Comparison of ENCODE assay signal across 13 cellular contexts in the genomic region with DNA sequence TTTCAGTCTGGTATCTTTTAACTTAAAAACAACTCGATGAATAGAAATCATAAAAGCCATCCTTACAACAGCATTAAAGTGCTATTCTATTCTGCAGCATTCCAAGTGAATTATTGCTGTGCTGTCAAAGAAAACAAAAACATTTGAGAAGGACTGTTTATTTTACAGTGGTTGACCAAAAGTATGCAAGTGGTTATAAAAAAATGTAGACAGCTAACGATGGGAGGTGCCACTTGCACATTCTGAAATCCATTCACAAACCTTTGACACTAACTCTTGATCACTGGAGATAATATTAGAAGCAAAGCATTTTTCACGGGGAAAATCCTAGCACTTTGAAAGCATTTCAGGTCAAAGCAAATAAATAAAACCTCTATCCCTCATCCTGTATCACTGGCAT. TPM values are rescaled to one million over a fixed set of nuclear protein-coding genes. Genes with fewer than 3 reads are reported as not detected.
DNase-seq lines count a peak whose midpoint lies in the region; ATAC-seq, FAIRE-seq and TF ChIP-seq lines count a peak whose summit lies in the region.
"Had no signal": no experiment of that assay in that cellular context is flagged by ENCODE, and none has a peak within 500 bp of the region (broad histone marks: within the 10 kb centered on the region; RNA-seq: fewer than 3 reads in every experiment).

No MANE protein-coding gene starts in this region.

- no peak overlapping the region for H3K4me3 ChIP-seq in keratinocyte (ENCODE audit: control insufficient read depth in 2 of 3, extremely low read depth in 1 of 3, insufficient read depth in 2 of 3, low read depth in 1 of 3, low read length in 3 of 3)
- no peak overlapping the region for H3K4me3 ChIP-seq in left ventricle myocardium inferior

- intact Hi-C loops in left ventricle myocardium inferior (cut with micrococcal nuclease), result no loop called here

- peak; percentile 20 for FAIRE-seq in keratinocyte (lab: Jason Lieb, UNC)

- in situ Hi-C loops in ACHN (cut with HindIII; ENCODE audit: low pct_ligation_motif_present, low pct_unique_long_range_greater_than_20kb, low sequenced_read_pairs), result no loop called here

- H3K36me3 ChIP-seq in keratinocyte (ENCODE audit: control insufficient read depth in 2 of 2, extremely low read depth in 1 of 2, insufficient read depth in 2 of 2, low read length in 2 of 2) (peaks cover 15 to 27% of the 10 kb centered on the region in 2 experiments), left ventricle myocardium inferior (no peaks in the 10 kb centered on the region)

- ATAC-seq in GM19328 (IDR thresholded peaks at IDR 0.05; ENCODE audit: unreplicated experiment), result no peak

- H3K9me1 ChIP-seq in keratinocyte (ENCODE audit: control insufficient read depth, extremely low read depth, insufficient read depth, low read length), result peaks cover 4% of the 10 kb centered on the region

- H3K27me3 ChIP-seq in keratinocyte (ENCODE audit: control insufficient read depth, extremely low read depth, insufficient read depth, low read length), result no peaks in the 10 kb centered on the region
- H3K27me3 ChIP-seq in left ventricle myocardium inferior (ENCODE audit: low read depth), result no peaks in the 10 kb centered on the region

- H3K4me1 ChIP-seq in keratinocyte (ENCODE audit: control insufficient read depth, extremely low read depth, insufficient read depth, low read length) (peaks cover 26% of the 10 kb centered on the region), left ventricle myocardium inferior (peaks cover 33% of the 10 kb centered on the region)

- H3K27ac ChIP-seq in keratinocyte (ENCODE audit: control insufficient read depth, insufficient read depth, low read length) (no peak overlapping the region), left ventricle myocardium inferior (replicated peaks) (no peak overlapping the region)

- TF ChIP-seq CTCF in keratinocyte (optimal IDR thresholded peaks at IDR 0.05 in 1 of 3, IDR thresholded peaks at IDR 0.05 in 1 of 3, conservative IDR thresholded peaks at IDR 0.05 in 1 of 3; ENCODE audit: extremely low read depth in 1 of 3, insufficient read depth in 2 of 3, low read length in 3 of 3) (no peak), left ventricle myocardium inferior (IDR thresholded peaks at IDR 0.05; ENCODE audit: borderline replicate concordance) (no peak)

- dilution Hi-C loops in keratinocyte (cut with MboI; ENCODE audit: extremely low pct_ligation_motif_present, low sequenced_read_pairs), result no loop called here

- no peak overlapping the region for H3K4me2 ChIP-seq in keratinocyte (ENCODE audit: control insufficient read depth, extremely low read depth, insufficient read depth, low read depth, low read length)

- peaks cover 83% of the 10 kb centered on the region for H3K79me2 ChIP-seq in keratinocyte (ENCODE audit: control insufficient read depth, insufficient read depth, low read length)

- DNase-seq in ACHN (peak; percentile 91), HS-5 (ENCODE audit: low read depth) (peak; percentile 63), astrocyte of the hippocampus (ENCODE audit: low read depth, low spot score) (peak; percentile 88), keratinocyte (ENCODE audit: low read depth, low spot score) (no peak), NCI-H2196 (lab: John Stamatoyannopoulos, UW; ENCODE audit: unreplicated experiment) (no peak), left ventricle myocardium inferior (no peak), superior temporal gyrus (ENCODE audit: extremely low spot score) (no peak)
- DNase-seq: activated CD4-positive, alpha-beta T cell treated with anti-CD3 and anti-CD28 coated beads for 48 hours; activated effector memory CD4-positive, alpha-beta T cell treated with anti-CD3 and anti-CD28 coated beads, Interleukin-2, amount 50 U/mL, for 16 hours; NCI-H2107; SHP77; substantia nigra had no signal

- H4K20me1 ChIP-seq in keratinocyte (ENCODE audit: control insufficient read depth, extremely low read depth, insufficient read depth, low read length), result peaks cover 36% of the 10 kb centered on the region

- H3K9ac ChIP-seq in keratinocyte (ENCODE audit: control insufficient read depth, extremely low read depth, insufficient read depth, low read length), result no peak overlapping the region

- H3K9me3 ChIP-seq in keratinocyte (ENCODE audit: control insufficient read depth, low read depth, low read length) (no peaks in the 10 kb centered on the region), left ventricle myocardium inferior (replicated peaks) (no peaks in the 10 kb centered on the region)

- H2AFZ ChIP-seq in keratinocyte (ENCODE audit: control insufficient read depth, low read length), result no peak overlapping the region

RNA-seq across cellular contexts. Expression of gene HMGA2, which starts 55.6 kb away (rescaled TPM):
- 64.8 to 122 TPM (median 81.0 TPM) in 3 replicates for polyA plus RNA-seq in keratinocyte
- polyA plus RNA-seq in keratinocyte (2011; ENCODE audit: low read depth), result 7.8 TPM
- polyA plus RNA-seq in keratinocyte (2011; cell fraction: cytosol; rRNA removed), result 59.5 and 111 TPM in 2 replicates
- polyA plus RNA-seq in keratinocyte (2011; cell fraction: nucleus; rRNA removed), result 150 and 155 TPM in 2 replicates
- polyA plus RNA-seq in keratinocyte (2012; ENCODE audit: low replicate concordance), result 15.2 and 97.6 TPM in 2 replicates
- polyA minus RNA-seq in keratinocyte, result 40.2 to 165 TPM (median 59.4 TPM) in 3 replicates
- polyA minus RNA-seq in keratinocyte (2011; cell fraction: cytosol; rRNA and poly(A)+ RNA removed), result 152 TPM
- 169 and 356 TPM in 2 replicates for polyA minus RNA-seq in keratinocyte (2011; cell fraction: nucleus; rRNA and poly(A)+ RNA removed)
- total RNA-seq in left ventricle myocardium inferior, result not detected

Comparison
In these comparisons a context has a peak if more than half of its experiments do, and no peak if none do; other contexts are left out.
1. DNase-seq: peak in ACHN (single experiment), HS-5 (single experiment) and astrocyte of the hippocampus (single experiment); none in keratinocyte (single experiment), NCI-H2196 (single experiment), left ventricle myocardium inferior (single experiment) and superior temporal gyrus (single experiment).